In genomic region chr19:3108775-3109174, GRCh38 we compare ENCODE assay signal across 8 cellular contexts. TPM values are rescaled to one million over a fixed set of nuclear protein-coding genes. Genes with fewer than 3 reads are reported as not detected.
DNase-seq lines count a peak whose midpoint lies in the region; ATAC-seq and TF ChIP-seq lines count a peak whose summit lies in the region.

No MANE protein-coding gene starts in this region.

- POLR2A ChIA-PET in PC-9 (lab: Charles Lee; ENCODE audit: unreplicated experiment), result no interaction called here

- H2AFZ ChIP-seq in PC-9, result no peak overlapping the region

- peak; percentile 84 for TF ChIP-seq CTCF in PC-9 (conservative IDR thresholded peaks at IDR 0.05)
- TF ChIP-seq CTCF in ovary (IDR thresholded peaks at IDR 0.05), result peak; percentile 38 to 46 (median 40)
- TF ChIP-seq CTCF in uterus (IDR thresholded peaks at IDR 0.05), result peak; percentile 37 to 63 (median 61)

- no peaks in the 10 kb centered on the region for H3K36me3 Mint-ChIP-seq in CD4-positive, CD25-positive, alpha-beta regulatory T cell
- no peaks in the 10 kb centered on the region for H3K36me3 Mint-ChIP-seq in activated T-cell treated with anti-CD3 and anti-CD28 coated beads, Interleukin-2, amount 50 U/mL, for 4 hours (ENCODE audit: insufficient read depth)

- no peak overlapping the region for H3K4me3 Mint-ChIP-seq in CD4-positive, CD25-positive, alpha-beta regulatory T cell
- H3K4me3 Mint-ChIP-seq in activated T-cell treated with anti-CD3 and anti-CD28 coated beads, Interleukin-2, amount 50 U/mL, for 4 hours, result no peak overlapping the region

- H3K79me2 ChIP-seq in PC-9 (ENCODE audit: low read depth), result peaks cover 9% of the 10 kb centered on the region; the same call in 1 of the 2 replicates

- H3K9me3 Mint-ChIP-seq in CD4-positive, CD25-positive, alpha-beta regulatory T cell, result no peaks in the 10 kb centered on the region
- no peaks in the 10 kb centered on the region for H3K9me3 Mint-ChIP-seq in activated T-cell treated with anti-CD3 and anti-CD28 coated beads, Interleukin-2, amount 50 U/mL, for 4 hours

- H3K9me3 ChIP-seq in CD4-positive, CD25-positive, alpha-beta regulatory T cell (ENCODE audit: control insufficient read depth in 2 of 2, low read length in 2 of 2), result no peaks in the 10 kb centered on the region
- H3K9me3 ChIP-seq in PC-9 (ENCODE audit: insufficient read depth, low read depth) (no peaks in the 10 kb centered on the region), ovary (no peaks in the 10 kb centered on the region), uterus (no peaks in the 10 kb centered on the region)

- no TSS peak for BruUV-seq in PC-9 (replicated peaks; lab: Mats Ljungman, UMichigan)

- H3K4me1 ChIP-seq in CD4-positive, CD25-positive, alpha-beta regulatory T cell (ENCODE audit: control insufficient read depth, insufficient read depth, low read length, poor library complexity, severe bottlenecking), result peaks cover 8% of the 10 kb centered on the region
- H3K4me1 ChIP-seq in PC-9 (replicated peaks; ENCODE audit: insufficient read depth) (no peaks in the 10 kb centered on the region), ovary (ENCODE audit: insufficient read depth) (peaks cover 9% of the 10 kb centered on the region), uterus (peaks cover 0 to 8% of the 10 kb centered on the region in 2 donors)

- H3K27me3 ChIP-seq in CD4-positive, CD25-positive, alpha-beta regulatory T cell (ENCODE audit: control insufficient read depth, insufficient read depth, low read length), result no peaks in the 10 kb centered on the region
- H3K27me3 ChIP-seq in PC-9 (ENCODE audit: insufficient read depth, low read depth), result no peaks in the 10 kb centered on the region
- no peaks in the 10 kb centered on the region for H3K27me3 ChIP-seq in ovary
- H3K27me3 ChIP-seq in uterus, result no peaks in the 10 kb centered on the region

- no peaks in the 10 kb centered on the region for H3F3A ChIP-seq in PC-9 (ENCODE audit: insufficient read depth, low read depth)

- no peak overlapping the region for H3K4me3 ChIP-seq in CD4-positive, CD25-positive, alpha-beta regulatory T cell (ENCODE audit: low read depth, low read length)
- H3K4me3 ChIP-seq in PC-9, result no peak overlapping the region
- no peak overlapping the region for H3K4me3 ChIP-seq in ovary
- H3K4me3 ChIP-seq in uterus, result no peak overlapping the region

- ATAC-seq in CD4-positive, CD25-positive, alpha-beta regulatory T cell (ENCODE audit: low read depth in 2 of 2), result peak; percentile 57 to 64
- peak; percentile 46 for ATAC-seq in HG02798 (IDR thresholded peaks at IDR 0.05; ENCODE audit: poor library complexity, unreplicated experiment)
- ATAC-seq in activated T-cell treated with anti-CD3 and anti-CD28 coated beads, Interleukin-2, amount 50 U/mL, for 4 hours, result peak; percentile 69 to 71

- peaks cover 13% of the 10 kb centered on the region for H4K20me1 ChIP-seq in PC-9 (ENCODE audit: insufficient read depth)

- intact Hi-C loops in PC-9 (cut with micrococcal nuclease; ENCODE audit: unreplicated experiment) (loop anchor here (10.0 kb wide), 1 partner anchor 154 kb away; no protein-coding TSS in a partner anchor), ovary (cut with DNase I) (loop anchor here in 1 of 4 donors (10.0 kb wide), 1 partner anchor 154 kb away; no protein-coding TSS in a partner anchor), uterus (cut with DNase I; ENCODE audit: low total_unique reads) (loop anchor here (10.0 kb wide), 1 partner anchor 154 kb away; no protein-coding TSS in a partner anchor)

- WGBS in ovary, 3 donors, result 56 to 61% (median 58%) methylated on average over 5 of the region's 5 CpGs

- DNase-seq in CD4-positive, CD25-positive, alpha-beta regulatory T cell, result peak; percentile 60 to 72 (median 66)
- DNase-seq in PC-9, result peak in 1 of 2 experiments; percentile 31
- peak; percentile 69 for DNase-seq in activated T-cell treated with anti-CD3 and anti-CD28 coated beads, Interleukin-2, amount 50 U/mL, for 4 hours
- peak; percentile 53 for DNase-seq in fibroblast of peridontal ligament (ENCODE audit: extremely low read depth)
- peak in 3 of 5 donors; percentile 60 to 69 (median 63) for DNase-seq in ovary
- peak; percentile 52 to 57 for DNase-seq in uterus
- no peak for DNase-seq in NCI-H2107 (lab: John Stamatoyannopoulos, UW)

- CTCF ChIA-PET in PC-9 (lab: Charles Lee), result no interaction called here

- no peaks in the 10 kb centered on the region for H3K36me3 ChIP-seq in CD4-positive, CD25-positive, alpha-beta regulatory T cell (ENCODE audit: control insufficient read depth, insufficient read depth, low read length)
- H3K36me3 ChIP-seq in PC-9 (ENCODE audit: low read depth) (no peaks in the 10 kb centered on the region), ovary (no peaks in the 10 kb centered on the region), uterus (no peaks in the 10 kb centered on the region)

- no peak for TF ChIP-seq POLR2A in ovary (IDR thresholded peaks at IDR 0.05)
- no peak for TF ChIP-seq POLR2A in uterus (IDR thresholded peaks at IDR 0.05)

- H3K4me2 ChIP-seq in PC-9, result no peak overlapping the region

- H3K27ac ChIP-seq in CD4-positive, CD25-positive, alpha-beta regulatory T cell (ENCODE audit: insufficient read depth, low read length, poor library complexity, severe bottlenecking), result no peak overlapping the region
- H3K27ac ChIP-seq in PC-9 (no peak overlapping the region), ovary (no peak overlapping the region), uterus (no peak overlapping the region)

- no peaks in the 10 kb centered on the region for H3K9me2 ChIP-seq in PC-9 (ENCODE audit: insufficient read depth)

- TF ChIP-seq EP300 in ovary (IDR thresholded peaks at IDR 0.05), result no peak

- H3K4me1 Mint-ChIP-seq in CD4-positive, CD25-positive, alpha-beta regulatory T cell, result peaks cover 0 to 23% (median 9%) of the 10 kb centered on the region in 4 donors
- peaks cover 9% of the 10 kb centered on the region for H3K4me1 Mint-ChIP-seq in activated T-cell treated with anti-CD3 and anti-CD28 coated beads, Interleukin-2, amount 50 U/mL, for 4 hours (ENCODE audit: low read depth)

- H3K27me3 Mint-ChIP-seq in CD4-positive, CD25-positive, alpha-beta regulatory T cell, result peaks cover 6% of the 10 kb centered on the region
- no peaks in the 10 kb centered on the region for H3K27me3 Mint-ChIP-seq in activated T-cell treated with anti-CD3 and anti-CD28 coated beads, Interleukin-2, amount 50 U/mL, for 4 hours (ENCODE audit: low read depth)

- peak overlapping the region; percentile 66 to 90 (median 71) for H3K27ac Mint-ChIP-seq in CD4-positive, CD25-positive, alpha-beta regulatory T cell

RNA-seq across cellular contexts. Expression of gene GNA11, which starts 14.6 kb away (rescaled TPM):
- total RNA-seq in CD4-positive, CD25-positive, alpha-beta regulatory T cell, result 0.81 TPM
- polyA plus RNA-seq in CD4-positive, CD25-positive, alpha-beta regulatory T cell, result under 1 TPM in 3 of 4 donors, not detected in 1; 0.21 to 0.44 (median 0.23) TPM
- total RNA-seq in PC-9 (2021) (36.9 and 38.8 TPM in 2 replicates), ovary (10 to 100 TPM; 27.3 to 66.7 (median 57.1) TPM), uterus (10 to 100 TPM in 3 of 4 donors, 1 to 10 TPM in 1; 8.5 to 71.8 (median 27.7) TPM)
- 10 to 100 TPM in 2 of 3 donors, 1 to 10 TPM in 1; 8.0 to 13.5 (median 11.0) TPM for total RNA-seq in activated T-cell treated with anti-CD3 and anti-CD28 coated beads, Interleukin-2, amount 50 U/mL, for 4 hours
- 10 to 100 TPM; 44.0 to 46.2 TPM for polyA plus RNA-seq in ovary

RNA-seq across cellular contexts. Expression of gene GNA15, which starts 27.1 kb away (rescaled TPM):
- 43.0 TPM for total RNA-seq in CD4-positive, CD25-positive, alpha-beta regulatory T cell
- 1 to 10 TPM; 4.1 to 8.0 (median 6.2) TPM for polyA plus RNA-seq in CD4-positive, CD25-positive, alpha-beta regulatory T cell
- total RNA-seq in PC-9 (2021) (14.2 and 16.3 TPM in 2 replicates), ovary (1 to 10 TPM; 1.2 to 4.8 (median 1.4) TPM), uterus (1 to 10 TPM; 1.2 to 7.2 (median 2.9) TPM)
- total RNA-seq in activated T-cell treated with anti-CD3 and anti-CD28 coated beads, Interleukin-2, amount 50 U/mL, for 4 hours, result 10 to 100 TPM in 2 of 3 donors, 1 to 10 TPM in 1; 8.8 to 19.9 (median 11.3) TPM
- polyA plus RNA-seq in ovary, result 1 to 10 TPM; 1.2 to 1.9 TPM

RNA-seq across cellular contexts. Expression of gene TLE5, which starts 46.5 kb away (rescaled TPM):
- total RNA-seq in CD4-positive, CD25-positive, alpha-beta regulatory T cell, result 1,009 TPM
- 100 to 1,000 TPM; 608 to 773 (median 661) TPM for polyA plus RNA-seq in CD4-positive, CD25-positive, alpha-beta regulatory T cell
- total RNA-seq in PC-9 (2021), result 210 and 217 TPM in 2 replicates
- total RNA-seq in activated T-cell treated with anti-CD3 and anti-CD28 coated beads, Interleukin-2, amount 50 U/mL, for 4 hours, result 100 to 1,000 TPM; 232 to 275 (median 258) TPM
- total RNA-seq in ovary, result 100 to 1,000 TPM; 274 to 670 (median 503) TPM
- 100 to 1,000 TPM; 241 to 530 TPM for polyA plus RNA-seq in ovary
- total RNA-seq in uterus, result 100 to 1,000 TPM in 3 of 4 donors, 10 to 100 TPM in 1; 86.1 to 644 (median 429) TPM
